ENCODE assay signal across 27 cellular contexts in the genomic region with DNA sequence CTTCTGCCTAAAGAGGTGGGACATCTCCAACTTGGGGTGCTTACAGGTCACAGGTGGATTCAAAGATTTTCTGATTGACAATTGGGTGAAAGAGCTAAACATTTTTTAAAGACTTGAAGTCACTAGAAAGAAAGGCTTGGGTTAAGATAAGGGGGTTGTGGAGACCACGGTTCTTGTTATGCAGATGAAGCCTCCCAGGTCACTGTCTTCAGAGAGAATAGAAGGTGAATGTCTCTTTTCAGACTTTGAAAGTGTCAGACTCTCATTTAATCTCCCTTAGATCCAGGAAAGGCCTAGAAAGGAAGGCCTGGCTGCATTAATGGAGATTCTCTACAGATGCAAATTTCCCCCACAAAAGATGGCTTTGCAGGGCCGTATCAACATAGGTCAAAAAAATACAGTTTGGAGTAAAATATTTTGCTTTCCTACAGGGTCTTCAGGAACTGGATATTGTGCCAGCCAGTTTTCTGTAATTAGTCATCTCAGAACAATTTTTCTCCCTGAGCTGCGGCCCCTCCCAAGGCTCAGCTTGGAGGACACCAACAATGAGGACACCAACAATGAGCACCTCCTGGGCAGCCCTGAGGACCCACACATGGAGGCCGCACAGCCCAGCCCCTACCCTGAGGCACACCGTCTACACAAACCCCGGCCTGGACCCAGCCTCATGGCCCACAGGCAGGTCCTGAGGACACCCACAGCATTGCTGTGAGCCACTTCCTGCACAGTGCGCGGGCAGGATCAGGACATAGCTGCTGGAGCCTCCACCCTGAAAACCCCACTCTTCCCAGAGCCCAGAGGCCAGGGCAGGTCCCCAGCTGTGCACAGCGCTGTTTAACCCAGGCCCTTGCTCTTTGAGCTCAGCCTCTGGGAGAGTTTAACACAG.
DNase-seq lines count a peak whose midpoint lies in the region; TF ChIP-seq lines count a peak whose summit lies in the region.
"Had no signal": no experiment of that assay in that cellular context is flagged by ENCODE, and none has a peak within 500 bp of the region (broad histone marks: within the 10 kb centered on the region; RNA-seq: fewer than 3 reads in every experiment).

No MANE protein-coding gene starts in this region.

- no peak overlapping the region for H3T11ph ChIP-seq in H9 (ENCODE audit: low read length)

- no peak for TF ChIP-seq POLR2A in testis (IDR thresholded peaks at IDR 0.05)

- no peak overlapping the region for H3K27ac ChIP-seq in H9 (ENCODE audit: insufficient read length, low read depth, low read length)
- H3K27ac ChIP-seq in SJSA1 = peak overlapping the region; percentile 79
- no peak overlapping the region for H3K27ac ChIP-seq in trophoblast cell (ENCODE audit: low read depth, low read length)
- no peak overlapping the region for H3K27ac ChIP-seq in testis
- H3K27ac ChIP-seq: BLaER1 treated with 17β-estradiol and CSF1 and Interleukin-3, amounts not matched to agents 10 nM and 100 nM; esophagus muscularis mucosa; GM23248 had no signal

- H3K9ac ChIP-seq in H9 (ENCODE audit: extremely low read depth, insufficient read length, low read length) (no peak overlapping the region), trophoblast cell (ENCODE audit: low read length) (no peak overlapping the region)
- H3K9ac ChIP-seq: BLaER1 treated with 17β-estradiol and CSF1 and Interleukin-3, amounts not matched to agents 10 nM and 100 nM; GM23248 had no signal

- H3K4ac ChIP-seq in H9 (ENCODE audit: low read depth, low read length) (no peak overlapping the region), trophoblast cell (ENCODE audit: low read depth, low read length) (no peak overlapping the region)

- H2AFZ ChIP-seq in H9 (ENCODE audit: low read length) (no peak overlapping the region), trophoblast cell (ENCODE audit: insufficient read depth, low read length, poor library complexity) (no peak overlapping the region)
- H2AFZ ChIP-seq: GM23248 had no signal

- no peak overlapping the region for H2BK15ac ChIP-seq in H9 (ENCODE audit: low read depth, low read length)

- H3K4me2 ChIP-seq in H9 (ENCODE audit: insufficient read depth, insufficient read length, low read length) (peak overlapping the region; percentile 6), trophoblast cell (ENCODE audit: low read length) (no peak overlapping the region)

- H3K27me3 ChIP-seq in H9 (ENCODE audit: insufficient read depth, low read length) (no peaks in the 10 kb centered on the region), SJSA1 (replicated peaks) (no peaks in the 10 kb centered on the region), trophoblast cell (ENCODE audit: insufficient read depth, low read length) (no peaks in the 10 kb centered on the region), testis (no peaks in the 10 kb centered on the region)
- H3K27me3 ChIP-seq: BLaER1 treated with 17β-estradiol and CSF1 and Interleukin-3, amounts not matched to agents 10 nM and 100 nM had no signal

- H3K23ac ChIP-seq in H9 (ENCODE audit: insufficient read length, low read depth, low read length) (no peak overlapping the region), trophoblast cell (ENCODE audit: low read length) (no peak overlapping the region)

- H3K4me1 ChIP-seq in H9 (ENCODE audit: insufficient read depth, low read length) (peaks cover 7% of the 10 kb centered on the region; the same call in 1 of the 2 replicates), SJSA1 (replicated peaks) (peaks cover 36% of the 10 kb centered on the region), trophoblast cell (ENCODE audit: control insufficient read depth in 1 of 2, insufficient read depth in 2 of 2, low read length in 2 of 2) (no peaks in the 10 kb centered on the region), testis (no peaks in the 10 kb centered on the region)
- H3K4me1 ChIP-seq: Caco-2, esophagus muscularis mucosa had no signal

- no peak overlapping the region for H2BK20ac ChIP-seq in H9 (ENCODE audit: low read depth, low read length, poor library complexity, severe bottlenecking)

- H3K9me3 Mint-ChIP-seq in H9 = peaks cover 33 to 36% of the 10 kb centered on the region in 2 experiments
- H3K9me3 Mint-ChIP-seq in CD14-positive monocyte = peaks cover 5 to 18% (median 11%) of the 10 kb centered on the region in 7 donors
- H3K9me3 Mint-ChIP-seq: activated T-helper 17 cell treated with anti-CD3 and anti-CD28 coated beads, Interleukin-2, amount 50 U/mL, for 72 hours; natural killer cell; type B pancreatic cell had no signal

- WGBS in H9 (ENCODE audit: extremely low coverage, insufficient read length, low lambda C conversion rate) = no CpG with 5 or more reads among the region's 9 CpGs
- WGBS in trophoblast cell (ENCODE audit: extremely low coverage, insufficient coverage, insufficient read length) = no CpG with 5 or more reads among the region's 9 CpGs
- 85 to 87% methylated on average over 6 to 9 of the region's 9 CpGs for WGBS in testis, 2 donors

- H3K14ac ChIP-seq in H9 (ENCODE audit: insufficient read depth, low read length) (peak overlapping the region; percentile 39; the same call in 1 of the 2 replicates), trophoblast cell (ENCODE audit: low read length) (no peak overlapping the region)

- H3K36me3 ChIP-seq in SJSA1 = no peaks in the 10 kb centered on the region
- H3K36me3 ChIP-seq in trophoblast cell (ENCODE audit: control insufficient read depth in 1 of 2, insufficient read depth in 2 of 2, low read length in 2 of 2) = no peaks in the 10 kb centered on the region
- H3K36me3 ChIP-seq in testis (ENCODE audit: low read depth, missing control alignments) = no peaks in the 10 kb centered on the region
- H3K36me3 ChIP-seq: BLaER1 treated with 17β-estradiol and CSF1 and Interleukin-3, amounts not matched to agents 10 nM and 100 nM; esophagus muscularis mucosa had no signal

- H3K56ac ChIP-seq in H9 (ENCODE audit: insufficient read length, low read depth, low read length) = no peak overlapping the region

- peak overlapping the region; percentile 21 to 34; a peak in 3 of 5 replicates for H3K4me3 Mint-ChIP-seq in H9
- no peak overlapping the region for H3K4me3 Mint-ChIP-seq in CD14-positive monocyte
- H3K4me3 Mint-ChIP-seq: activated T-helper 17 cell treated with anti-CD3 and anti-CD28 coated beads, Interleukin-2, amount 50 U/mL, for 72 hours; natural killer cell; type B pancreatic cell had no signal

- H3K79me2 ChIP-seq in H9 (ENCODE audit: insufficient read depth, low read length) = no peaks in the 10 kb centered on the region
- H3K79me2 ChIP-seq in trophoblast cell (ENCODE audit: control insufficient read depth, insufficient read depth, low read length, poor library complexity) = no peaks in the 10 kb centered on the region

- no peak for TF ChIP-seq CTCF in H9 (conservative IDR thresholded peaks at IDR 0.05)
- TF ChIP-seq CTCF in CD14-positive monocyte (IDR thresholded peaks at IDR 0.05) = no peak
- no peak for TF ChIP-seq CTCF in testis (IDR thresholded peaks at IDR 0.05)

- no peak overlapping the region for H4K91ac ChIP-seq in H9 (ENCODE audit: insufficient read length, low read depth, low read length)
- H4K91ac ChIP-seq in trophoblast cell (ENCODE audit: low read depth, low read length) = no peak overlapping the region

- no peaks in the 10 kb centered on the region for H3K9me3 ChIP-seq in H9 (ENCODE audit: control insufficient read depth, low read depth, low read length)
- no peaks in the 10 kb centered on the region for H3K9me3 ChIP-seq in SJSA1 (replicated peaks)
- H3K9me3 ChIP-seq in trophoblast cell (ENCODE audit: insufficient read depth, low read depth, low read length) = peaks cover 2% of the 10 kb centered on the region
- H3K9me3 ChIP-seq in testis = no peaks in the 10 kb centered on the region
- H3K9me3 ChIP-seq: Caco-2 had no signal

- intact Hi-C loops in CD14-positive monocyte (cut with micrococcal nuclease) = no loop called here
- intact Hi-C loops in testis (cut with DNase I; ENCODE audit: low total_unique reads) = no loop called here

- no peaks in the 10 kb centered on the region for H3K23me2 ChIP-seq in H9 (ENCODE audit: insufficient read length, low read depth, low read length, poor library complexity, severe bottlenecking)

- H4K8ac ChIP-seq in H9 (replicated peaks; ENCODE audit: insufficient read length, low read depth, low read length) = no peak overlapping the region
- H4K8ac ChIP-seq in trophoblast cell (ENCODE audit: low read depth, low read length) = no peak overlapping the region

- H2BK120ac ChIP-seq in H9 (ENCODE audit: low read depth, low read length, poor library complexity, severe bottlenecking) = no peak overlapping the region
- H2BK120ac ChIP-seq in trophoblast cell (ENCODE audit: insufficient read depth, low read length, poor library complexity) = no peak overlapping the region

- no peaks in the 10 kb centered on the region for H4K20me1 ChIP-seq in H9 (ENCODE audit: control insufficient read depth, insufficient read depth, insufficient read length)
- H4K20me1 ChIP-seq: BLaER1 treated with 17β-estradiol and CSF1 and Interleukin-3, amounts not matched to agents 10 nM and 100 nM had no signal

- DNase-seq in H9 (no peak), SJSA1 (ENCODE audit: low read depth in 1 of 2, low spot score in 2 of 2) (peak; percentile 71 to 89), iPS DF 4.7 (ENCODE audit: extremely low read depth, low spot score) (peak; percentile 64), trophoblast cell (peak; percentile 13 to 42), NCI-H146 (lab: John Stamatoyannopoulos, UW) (no peak), CD14-positive monocyte (ENCODE audit: low spot score) (no peak), testis (no peak)
- DNase-seq: activated CD4-positive, alpha-beta T cell treated with anti-CD3 and anti-CD28 coated beads, Interleukin-2, amount 50 U/mL, for 4 hours; activated CD8-positive, alpha-beta memory T cell treated with anti-CD3 and anti-CD28 coated beads, Interleukin-2, amount 50 U/mL, for 48 hours; anterior cingulate cortex; Caco-2; cortex of kidney; DMS79 treated with DMSO at 0.1 percent for 48 hours; GM23248; kidney; natural killer cell; NCI-H1092; NCI-H187 treated with DMSO at 0.1 percent for 48 hours; NCI-H2171 treated with DMSO at 0.1 percent for 48 hours; NCI-H524 treated with DMSO at 0.1 percent for 48 hours; small intestine; T1000 had no signal

- H3K4me3 ChIP-seq in SJSA1 (no peak overlapping the region), trophoblast cell (ENCODE audit: low read depth, low read length) (no peak overlapping the region), testis (no peak overlapping the region)
- H3K4me3 ChIP-seq: BLaER1 treated with 17β-estradiol and CSF1 and Interleukin-3, amounts not matched to agents 10 nM and 100 nM; esophagus muscularis mucosa; GM23248 had no signal

- H2AK5ac ChIP-seq in H9 (ENCODE audit: insufficient read length, low read length) (no peak overlapping the region), trophoblast cell (ENCODE audit: low read length) (no peak overlapping the region)

- peaks cover 72% of the 10 kb centered on the region for H3K27me3 Mint-ChIP-seq in H9 (ENCODE audit: low read depth)
- H3K27me3 Mint-ChIP-seq in CD14-positive monocyte (ENCODE audit: low read depth in 3 of 3) = peaks cover 16 to 36% (median 20%) of the 10 kb centered on the region in 3 donors

- H3K18ac ChIP-seq in H9 (ENCODE audit: insufficient read length, low read depth, low read length) (peak overlapping the region; percentile 76), trophoblast cell (ENCODE audit: low read length) (no peak overlapping the region)

- H2BK5ac ChIP-seq in H9 (ENCODE audit: insufficient read length, low read length) (no peak overlapping the region), trophoblast cell (ENCODE audit: low read depth, low read length, poor library complexity) (no peak overlapping the region)

- H3K79me1 ChIP-seq in H9 (ENCODE audit: insufficient read depth, low read depth, low read length, poor library complexity, severe bottlenecking) (no peaks in the 10 kb centered on the region), trophoblast cell (ENCODE audit: low read length) (no peaks in the 10 kb centered on the region)

- H3K27ac Mint-ChIP-seq in H9 (peak overlapping the region; percentile 93 to 97 (median 94)), CD14-positive monocyte (peak overlapping the region in 1 of 7 donors; percentile 11)
- H3K27ac Mint-ChIP-seq: activated naive CD4-positive, alpha-beta T cell treated with anti-CD3 and anti-CD28 coated beads, Interleukin-2, amount 50 U/mL, for 72 hours; activated T-helper 17 cell treated with anti-CD3 and anti-CD28 coated beads, Interleukin-2, amount 50 U/mL, for 72 hours; natural killer cell; type B pancreatic cell had no signal

- no peak overlapping the region for H4K5ac ChIP-seq in H9 (ENCODE audit: insufficient read length, low read depth, low read length)

- H2BK12ac ChIP-seq in H9 (ENCODE audit: insufficient read length, low read depth, low read length) = no peak overlapping the region
- no peak overlapping the region for H2BK12ac ChIP-seq in trophoblast cell (ENCODE audit: low read length)

- H4K12ac ChIP-seq in trophoblast cell (ENCODE audit: low read depth, low read length) = no peak overlapping the region

- peaks cover 38 to 46% of the 10 kb centered on the region in 2 experiments for H3K4me1 Mint-ChIP-seq in H9
- no peaks in the 10 kb centered on the region for H3K4me1 Mint-ChIP-seq in CD14-positive monocyte
- H3K4me1 Mint-ChIP-seq: natural killer cell had no signal

- H3K36me3 Mint-ChIP-seq in H9 (ENCODE audit: insufficient read depth in 1 of 3, low read depth in 3 of 3) (peaks cover 20 to 33% (median 21%) of the 10 kb centered on the region in 3 experiments), CD14-positive monocyte (no peaks in the 10 kb centered on the region)
- H3K36me3 Mint-ChIP-seq: activated naive CD4-positive, alpha-beta T cell treated with anti-CD3 and anti-CD28 coated beads, Interleukin-2, amount 50 U/mL, for 72 hours; natural killer cell; type B pancreatic cell had no signal

Comparison
In these comparisons a context has a peak if more than half of its experiments do, and no peak if none do; other contexts are left out.
1. DNase-seq: peak in SJSA1 (2 of 2), iPS DF 4.7 (single experiment) and trophoblast cell (2 of 2); none in H9 (single experiment), NCI-H146 (single experiment), CD14-positive monocyte (single experiment) and testis (single experiment).
2. H3K4me3 Mint-ChIP-seq: peak in H9 (2 of 2); none in CD14-positive monocyte (0 of 2).